In genomic region chr5:41275813-41276512, GRCh38 we compare ENCODE assay signal across 17 cellular contexts.
DNase-seq lines count a peak whose midpoint lies in the region; ATAC-seq, FAIRE-seq and TF ChIP-seq lines count a peak whose summit lies in the region.
"Had no signal": no experiment of that assay in that cellular context is flagged by ENCODE, and none has a peak within 500 bp of the region (broad histone marks: within the 10 kb centered on the region; RNA-seq: fewer than 3 reads in every experiment).

No MANE protein-coding gene starts in this region.

- H2BK15ac ChIP-seq in H1 (ENCODE audit: low read length): no peak overlapping the region

- TF ChIP-seq EP300 in H1 (IDR thresholded peaks at IDR 0.05; ENCODE audit: borderline replicate concordance in 1 of 2, low read depth in 2 of 2, low read length in 2 of 2) (no peak), ovary (IDR thresholded peaks at IDR 0.05) (no peak)

- 93% methylated on average over 8 of the region's 8 CpGs; no CpG with 5 or more reads in 1 of the 2 experiments for WGBS in H1 (ENCODE audit: extremely low coverage in 1 of 2, insufficient coverage in 1 of 2, insufficient read length in 1 of 2, insufficient replicate concordance in 2 of 2, low coverage in 1 of 2, low lambda C conversion rate in 2 of 2, missing lambda C conversion rate in 1 of 2), 2 experiments
- 77 to 87% (median 85%) methylated on average over 8 of the region's 8 CpGs for WGBS in ovary, 3 donors

- H3K23me2 ChIP-seq in H1 (ENCODE audit: low read depth, low read length): no peaks in the 10 kb centered on the region

- H2BK5ac ChIP-seq in H1 (ENCODE audit: low read depth, low read length): no peak overlapping the region

- H3K56ac ChIP-seq in H1 (replicated peaks; ENCODE audit: insufficient read length, low read depth, low read length): no peak overlapping the region

- no peak overlapping the region for H3K4ac ChIP-seq in H1 (replicated peaks; ENCODE audit: insufficient read length, low read depth, low read length)

- no peaks in the 10 kb centered on the region for H3K27me3 Mint-ChIP-seq in activated CD8-positive, alpha-beta T cell treated with anti-CD3 and anti-CD28 coated beads, Interleukin-2, amount 10 ng/mL, durations not matched to agents 7 days and 5 days (ENCODE audit: low read depth)
- H3K27me3 Mint-ChIP-seq: central memory CD8-positive, alpha-beta T cell had no signal

- TF ChIP-seq RAD21 in H1 (IDR thresholded peaks at IDR 0.05 in 1 of 2, conservative IDR thresholded peaks at IDR 0.05 in 1 of 2; ENCODE audit: low read depth in 2 of 2, low read length in 2 of 2): no peak

- H3K79me1 ChIP-seq in H1 (ENCODE audit: low read depth, low read length): no peaks in the 10 kb centered on the region

- H4K5ac ChIP-seq in H1 (ENCODE audit: insufficient read length, low read depth, low read length): no peak overlapping the region

- no peak overlapping the region for H4K8ac ChIP-seq in H1 (ENCODE audit: extremely low read depth, insufficient read depth, low read length)

- ATAC-seq in GM18909 (IDR thresholded peaks at IDR 0.05; ENCODE audit: poor library complexity, unreplicated experiment): peak; percentile 70
- ATAC-seq in GM21723 (IDR thresholded peaks at IDR 0.05; ENCODE audit: unreplicated experiment): peak; percentile 59
- ATAC-seq in HG03064 (IDR thresholded peaks at IDR 0.05; ENCODE audit: low read depth, unreplicated experiment): peak; percentile 78
- no peak for ATAC-seq in activated CD8-positive, alpha-beta T cell treated with anti-CD3 and anti-CD28 coated beads, Interleukin-2, amount 10 ng/mL, durations not matched to agents 7 days and 5 days
- ATAC-seq: gastrocnemius medialis had no signal

- no peaks in the 10 kb centered on the region for H4K20me1 ChIP-seq in H1 (replicated peaks in 1 of 2; ENCODE audit: control insufficient read depth in 1 of 2, insufficient read depth in 2 of 2, low read length in 2 of 2)

- CTCF ChIA-PET in H1 (lab: Charles Lee; ENCODE audit: partially characterized antibody): interaction anchor here (0.5 to 1.6 kb wide), 4 partner anchors 219 to 472 kb away, joined by 3 to 6 read pairs (median 4); no protein-coding TSS in a partner anchor
- CTCF ChIA-PET in activated CD8-positive, alpha-beta T cell treated with anti-CD3 and anti-CD28 coated beads, Interleukin-2, amount 10 ng/mL, durations not matched to agents 7 days and 5 days (lab: Charles Lee): no interaction called here

- no peak for DNase-seq in H1 (ENCODE audit: low read depth in 1 of 2, low spot score in 2 of 2)
- no peak for DNase-seq in activated CD4-positive, CD25-positive, alpha-beta regulatory T cell treated with anti-CD3 and anti-CD28 coated beads, Interleukin-2, amount 50 U/mL, for 72 hours
- no peak for DNase-seq in dedifferentiated amniotic fluid mesenchymal stem cell (ENCODE audit: extremely low spot score)
- no peak for DNase-seq in activated CD8-positive, alpha-beta T cell treated with anti-CD3 and anti-CD28 coated beads, Interleukin-2, amount 10 ng/mL, durations not matched to agents 7 days and 5 days
- no peak for DNase-seq in ovary
- DNase-seq: activated CD4-positive, alpha-beta T cell treated with anti-CD3 and anti-CD28 coated beads, Interleukin-2, amount 50 U/mL, for 4 hours; AML-193; Calu3; gastrocnemius medialis; NCI-H524 treated with DMSO at 0.1 percent for 48 hours had no signal

- H3K4me3 ChIP-seq in H1 (ENCODE audit: extremely low read depth in 1 of 4, insufficient read depth in 2 of 4, low read depth in 3 of 4, low read length in 4 of 4) (no peak overlapping the region), ovary (no peak overlapping the region)
- H3K4me3 ChIP-seq: gastrocnemius medialis, SK-N-MC had no signal

- TF ChIP-seq CTCF in H1 (IDR thresholded peaks at IDR 0.05; ENCODE audit: control extremely low read depth in 1 of 3, insufficient read depth in 1 of 3, low read depth in 1 of 3, low read length in 3 of 3) (no peak), ovary (IDR thresholded peaks at IDR 0.05) (no peak)

- H3K27ac ChIP-seq in H1 (ENCODE audit: low read depth, low read length) (no peak overlapping the region), ovary (no peak overlapping the region)
- H3K27ac ChIP-seq: gastrocnemius medialis, SK-N-MC had no signal

- H3K27me3 ChIP-seq in H1 (replicated peaks in 1 of 4; ENCODE audit: control insufficient read depth in 3 of 4, extremely low read depth in 1 of 4, insufficient read depth in 3 of 4, low read length in 3 of 4): no peaks in the 10 kb centered on the region
- no peaks in the 10 kb centered on the region for H3K27me3 ChIP-seq in ovary
- H3K27me3 ChIP-seq: gastrocnemius medialis had no signal

- H4K91ac ChIP-seq in H1 (replicated peaks; ENCODE audit: insufficient read length, low read length): no peak overlapping the region

- H3K27ac Mint-ChIP-seq in activated CD8-positive, alpha-beta T cell treated with anti-CD3 and anti-CD28 coated beads, Interleukin-2, amount 10 ng/mL, durations not matched to agents 7 days and 5 days: no peak overlapping the region

- H2BK120ac ChIP-seq in H1 (replicated peaks; ENCODE audit: low read depth, low read length): no peak overlapping the region

- H2BK12ac ChIP-seq in H1 (ENCODE audit: low read depth, low read length): no peak overlapping the region

- peak overlapping the region; percentile 87 for H2AFZ ChIP-seq in H1 (ENCODE audit: low read length)

- no peak overlapping the region for H2AK5ac ChIP-seq in H1 (ENCODE audit: low read depth, low read length)

- no peak overlapping the region for H3K14ac ChIP-seq in H1 (ENCODE audit: insufficient read length)

- H3K36me3 ChIP-seq in H1 (ENCODE audit: control insufficient read depth in 2 of 4, insufficient read depth in 4 of 4, low read length in 3 of 4) (no peaks in the 10 kb centered on the region), ovary (no peaks in the 10 kb centered on the region)
- H3K36me3 ChIP-seq: gastrocnemius medialis had no signal

- no peak overlapping the region for H2BK20ac ChIP-seq in H1 (ENCODE audit: low read length)

- H3K9ac ChIP-seq in H1 (replicated peaks in 1 of 4; ENCODE audit: extremely low read depth in 1 of 4, low read depth in 3 of 4, low read length in 3 of 4): no peak overlapping the region

- TF ChIP-seq POLR2A in H1 (IDR thresholded peaks at IDR 0.05; ENCODE audit: control extremely low read depth in 1 of 2, low read depth in 2 of 2, low read length in 2 of 2) (no peak), ovary (IDR thresholded peaks at IDR 0.05) (no peak)

- H3K4me1 ChIP-seq in H1 (replicated peaks in 1 of 4; ENCODE audit: control insufficient read depth in 3 of 4, insufficient read depth in 4 of 4, low read length in 3 of 4) (no peaks in the 10 kb centered on the region), ovary (ENCODE audit: insufficient read depth) (no peaks in the 10 kb centered on the region)
- H3K4me1 ChIP-seq: gastrocnemius medialis had no signal

- no peaks in the 10 kb centered on the region for H3K36me3 Mint-ChIP-seq in activated CD8-positive, alpha-beta T cell treated with anti-CD3 and anti-CD28 coated beads, Interleukin-2, amount 10 ng/mL, durations not matched to agents 7 days and 5 days (ENCODE audit: low read depth)

- H3K4me3 Mint-ChIP-seq in activated CD8-positive, alpha-beta T cell treated with anti-CD3 and anti-CD28 coated beads, Interleukin-2, amount 10 ng/mL, durations not matched to agents 7 days and 5 days: no peak overlapping the region
- H3K4me3 Mint-ChIP-seq: central memory CD8-positive, alpha-beta T cell; nephron had no signal

- H3K4me2 ChIP-seq in H1 (ENCODE audit: insufficient read depth in 1 of 2, low read depth in 2 of 2, low read length in 2 of 2): no peak overlapping the region

- POLR2A ChIA-PET in H1 (lab: Charles Lee; ENCODE audit: partially characterized antibody): no interaction called here
- POLR2A ChIA-PET in activated CD8-positive, alpha-beta T cell treated with anti-CD3 and anti-CD28 coated beads, Interleukin-2, amount 10 ng/mL, durations not matched to agents 7 days and 5 days (lab: Charles Lee): no interaction called here

- no peaks in the 10 kb centered on the region for H3K9me3 Mint-ChIP-seq in activated CD8-positive, alpha-beta T cell treated with anti-CD3 and anti-CD28 coated beads, Interleukin-2, amount 10 ng/mL, durations not matched to agents 7 days and 5 days (ENCODE audit: insufficient read depth)
- H3K9me3 Mint-ChIP-seq: central memory CD8-positive, alpha-beta T cell; nephron had no signal

- no peaks in the 10 kb centered on the region for H3K79me2 ChIP-seq in H1 (ENCODE audit: control insufficient read depth in 1 of 2, insufficient read depth in 2 of 2, low read length in 2 of 2)

- H3K4me1 Mint-ChIP-seq in activated CD8-positive, alpha-beta T cell treated with anti-CD3 and anti-CD28 coated beads, Interleukin-2, amount 10 ng/mL, durations not matched to agents 7 days and 5 days (ENCODE audit: low read depth): no peaks in the 10 kb centered on the region
- H3K4me1 Mint-ChIP-seq: central memory CD8-positive, alpha-beta T cell had no signal

- H3K23ac ChIP-seq in H1 (ENCODE audit: insufficient read length): no peak overlapping the region

- no peaks in the 10 kb centered on the region for H3K9me3 ChIP-seq in H1 (ENCODE audit: insufficient read depth in 2 of 2, low read depth in 1 of 2, low read length in 1 of 2)
- no peaks in the 10 kb centered on the region for H3K9me3 ChIP-seq in ovary
- H3K9me3 ChIP-seq: gastrocnemius medialis had no signal

- no peak for FAIRE-seq in H1 (lab: Jason Lieb, UNC)
- FAIRE-seq: endometrium had no signal

- intact Hi-C loops in ovary (cut with DNase I): loop anchor here in 1 of 4 donors (10.0 kb wide), 1 partner anchor 549 kb away; no protein-coding TSS in a partner anchor

- no peak overlapping the region for H3K18ac ChIP-seq in H1 (ENCODE audit: extremely low read depth, low read length)

TF ChIP-seq in H1, 55 proteins besides CTCF, POLR2A, EP300 and RAD21 (continues in another document):
- TF ChIP-seq USF2 (IDR thresholded peaks at IDR 0.05; ENCODE audit: low read length) (no peak), CTBP2 (IDR thresholded peaks at IDR 0.05; ENCODE audit: borderline replicate concordance, insufficient read depth, insufficient read length, low read length) (no peak), SIN3A (conservative IDR thresholded peaks at IDR 0.05 in 1 of 2, IDR thresholded peaks at IDR 0.05 in 1 of 2; ENCODE audit: low read depth in 1 of 2, low read length in 2 of 2) (no peak)
